18 cellular contexts compared by ENCODE assay signal in genomic region chr12:119044094-119044493, GRCh38.
DNase-seq lines count a peak whose midpoint lies in the region; TF ChIP-seq lines count a peak whose summit lies in the region.
"Had no signal": no experiment of that assay in that cellular context is flagged by ENCODE, and none has a peak within 500 bp of the region (broad histone marks: within the 10 kb centered on the region; RNA-seq: fewer than 3 reads in every experiment).

No MANE protein-coding gene starts in this region.

- H3K36me3 ChIP-seq in WERI-Rb-1, result peaks cover 48% of the 10 kb centered on the region
- H3K36me3 ChIP-seq: BLaER1 had no signal

- in situ Hi-C loops in GM13977 (cut with MboI; ENCODE audit: low pct_unique_long_range_greater_than_20kb, low sequenced_read_pairs, unreplicated experiment), result loop anchor here (25.0 kb wide), 1 partner anchor 632 kb away; no protein-coding TSS in a partner anchor

- H3K4me3 ChIP-seq in WERI-Rb-1 (ENCODE audit: low read depth, low read length), result no peak overlapping the region
- H3K4me3 ChIP-seq: BLaER1 had no signal

- TF ChIP-seq CTCF in 22Rv1 (IDR thresholded peaks at IDR 0.05) (no peak), WERI-Rb-1 (IDR thresholded peaks at IDR 0.05; ENCODE audit: low read depth, low read length) (no peak; the same call in 1 of the 2 replicates), GM13977 (IDR thresholded peaks at IDR 0.05; ENCODE audit: extremely low read depth, insufficient read depth, missing control alignments) (no peak)

- H3K27ac ChIP-seq in 22Rv1, result peak overlapping the region; percentile 54
- H3K27ac ChIP-seq in WERI-Rb-1, result peak overlapping the region; percentile 64
- H3K27ac ChIP-seq: BLaER1 had no signal

- peak; percentile 4 for DNase-seq in DMS 273 (lab: John Stamatoyannopoulos, UW; ENCODE audit: unreplicated experiment)
- DNase-seq in DMS 273 treated with DMSO at 0.1 percent for 48 hours (lab: John Stamatoyannopoulos, UW), result no peak
- DNase-seq in NCI-H2171 (lab: John Stamatoyannopoulos, UW), result peak; percentile 21
- peak; percentile 41 for DNase-seq in WERI-Rb-1
- no peak for DNase-seq in GM13977 (ENCODE audit: low spot score)
- no peak for DNase-seq in LoVo (ENCODE audit: low spot score)
- DNase-seq: 8988T; ACHN; BE2C; C1 segment of cervical spinal cord; CD4-positive, alpha-beta memory T cell; CD4-positive, CD25-positive, alpha-beta regulatory T cell; CD8-positive, alpha-beta memory T cell; COR-L47; DMS79 treated with DMSO at 0.1 percent for 48 hours; GF-D8 had no signal

- H3K27me3 ChIP-seq in WERI-Rb-1 (ENCODE audit: insufficient read depth, low read depth, severe bottlenecking), result no peaks in the 10 kb centered on the region
- H3K27me3 ChIP-seq: BE2C, BLaER1 had no signal

- no peaks in the 10 kb centered on the region for H3K9me3 ChIP-seq in WERI-Rb-1 (ENCODE audit: severe bottlenecking)
- H3K9me3 ChIP-seq: BE2C, BLaER1 had no signal

Comparison
In these comparisons a context has a peak if more than half of its experiments do, and no peak if none do; other contexts are left out.
1. DNase-seq: peak in DMS 273 (single experiment), NCI-H2171 (single experiment) and WERI-Rb-1 (single experiment); none in DMS 273 treated with DMSO at 0.1 percent for 48 hours (single experiment), GM13977 (single experiment) and LoVo (single experiment).